1 cellular context compared by ENCODE assay signal in the genomic region with DNA sequence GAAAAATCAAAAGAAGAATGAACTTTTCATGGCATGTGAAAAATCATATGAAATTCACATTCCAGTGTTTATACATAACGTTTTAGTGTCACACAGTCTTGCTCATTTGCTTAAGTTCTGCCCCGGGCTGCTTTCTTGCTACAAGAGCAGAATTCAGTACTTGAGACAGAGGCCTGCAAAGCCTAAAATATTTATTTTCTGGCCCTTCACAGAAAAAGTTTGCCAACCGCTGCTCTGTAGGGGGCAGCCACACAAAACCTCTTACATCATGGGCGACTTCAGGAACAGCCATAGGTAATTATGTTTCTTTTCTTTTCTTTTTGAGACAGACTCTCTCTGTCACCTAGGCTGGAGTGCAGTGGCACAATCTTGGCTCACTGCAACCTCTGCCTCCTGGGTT.
A peak's percentile ranks its signal among the peaks of the same experiment; 100 is the strongest.
TF ChIP-seq lines count a peak whose summit lies in the region.

No MANE protein-coding gene starts in this region.

TF ChIP-seq in K562, 482 proteins besides CTCF, POLR2A, EP300 and RAD21 (continued from another document and continues in another):
- TF ChIP-seq ZNF146 (CRISPR knock-in tag; IDR thresholded peaks at IDR 0.05; ENCODE audit: unreplicated experiment) (no peak), ZNF584 (CRISPR knock-in tag; IDR thresholded peaks at IDR 0.05; ENCODE audit: low read depth) (no peak), MTA2 (IDR thresholded peaks at IDR 0.05; ENCODE audit: low read depth) (no peak), ZNF121 (CRISPR knock-in tag; conservative IDR thresholded peaks at IDR 0.05) (no peak), NRF1 (conservative IDR thresholded peaks at IDR 0.05 in 1 of 2, IDR thresholded peaks at IDR 0.05 in 1 of 2) (no peak), KAT2B (IDR thresholded peaks at IDR 0.05; ENCODE audit: low read depth, low read length) (no peak), NUFIP1 (IDR thresholded peaks at IDR 0.05; ENCODE audit: partially characterized antibody) (no peak), SIN3B (IDR thresholded peaks at IDR 0.05; ENCODE audit: low read depth) (no peak), SRF (CRISPR knock-in tag; IDR thresholded peaks at IDR 0.05) (no peak), ZNF212 (CRISPR knock-in tag; IDR thresholded peaks at IDR 0.05) (no peak), CEBPG (CRISPR knock-in tag; IDR thresholded peaks at IDR 0.05) (no peak), CEBPG (tag; conservative IDR thresholded peaks at IDR 0.05 in 1 of 2, IDR thresholded peaks at IDR 0.05 in 1 of 2) (peak in 1 of 2 experiments; percentile 36; a peak in 1 of 4 replicates), U2AF1 (optimal IDR thresholded peaks at IDR 0.05; ENCODE audit: low read depth, low read length) (no peak), XRCC4 (IDR thresholded peaks at IDR 0.05; ENCODE audit: extremely low read depth, insufficient read depth, insufficient read length) (no peak), BRF1 (IDR thresholded peaks at IDR 0.05; ENCODE audit: borderline replicate concordance, extremely low read depth, insufficient read length) (no peak), NCOR1 (IDR thresholded peaks at IDR 0.05) (no peak), ATF1 (CRISPR knock-in tag; IDR thresholded peaks at IDR 0.05) (no peak), ATF1 (tag; IDR thresholded peaks at IDR 0.05) (no peak), RUNX1 (IDR thresholded peaks at IDR 0.05; ENCODE audit: low read depth) (no peak), MCM5 (IDR thresholded peaks at IDR 0.05; ENCODE audit: low read depth) (no peak), ESRRA (IDR thresholded peaks at IDR 0.05; ENCODE audit: borderline replicate concordance, low read depth) (no peak), NFIX (CRISPR knock-in tag; IDR thresholded peaks at IDR 0.05; ENCODE audit: low read depth) (no peak), KAT8 (IDR thresholded peaks at IDR 0.05; ENCODE audit: low read depth) (no peak), ZC3H11A (IDR thresholded peaks at IDR 0.05; ENCODE audit: low read depth, low read length) (no peak), CHD2 (IDR thresholded peaks at IDR 0.05; ENCODE audit: low read depth, low read length) (no peak), ZFP1 (CRISPR knock-in tag; IDR thresholded peaks at IDR 0.05) (no peak), SNIP1 (IDR thresholded peaks at IDR 0.05; ENCODE audit: low read depth) (no peak), RBM25 (IDR thresholded peaks at IDR 0.05; ENCODE audit: low read depth, low read length, severe bottlenecking) (no peak), CEBPB (tag; IDR thresholded peaks at IDR 0.05) (peak; percentile 40; the same call in 1 of the 2 replicates), EHMT2 (IDR thresholded peaks at IDR 0.05) (peak; percentile 38; the same call in 1 of the 2 replicates), NEUROD1 (IDR thresholded peaks at IDR 0.05; ENCODE audit: borderline replicate concordance, low read depth, low read length, partially characterized antibody) (no peak), TAF1 (IDR thresholded peaks at IDR 0.05; ENCODE audit: control insufficient read depth, extremely low read depth, insufficient read depth, low read length, severe bottlenecking) (peak; percentile 12), NR2C1 (IDR thresholded peaks at IDR 0.05) (no peak), NR2C1 (tag; IDR thresholded peaks at IDR 0.05) (no peak), NFE2 (IDR thresholded peaks at IDR 0.05; ENCODE audit: low read depth) (no peak), ERF (CRISPR knock-in tag; IDR thresholded peaks at IDR 0.05) (no peak), HCFC1 (IDR thresholded peaks at IDR 0.05; ENCODE audit: low read depth, low read length) (no peak)
- TF ChIP-seq, protein P1, sequence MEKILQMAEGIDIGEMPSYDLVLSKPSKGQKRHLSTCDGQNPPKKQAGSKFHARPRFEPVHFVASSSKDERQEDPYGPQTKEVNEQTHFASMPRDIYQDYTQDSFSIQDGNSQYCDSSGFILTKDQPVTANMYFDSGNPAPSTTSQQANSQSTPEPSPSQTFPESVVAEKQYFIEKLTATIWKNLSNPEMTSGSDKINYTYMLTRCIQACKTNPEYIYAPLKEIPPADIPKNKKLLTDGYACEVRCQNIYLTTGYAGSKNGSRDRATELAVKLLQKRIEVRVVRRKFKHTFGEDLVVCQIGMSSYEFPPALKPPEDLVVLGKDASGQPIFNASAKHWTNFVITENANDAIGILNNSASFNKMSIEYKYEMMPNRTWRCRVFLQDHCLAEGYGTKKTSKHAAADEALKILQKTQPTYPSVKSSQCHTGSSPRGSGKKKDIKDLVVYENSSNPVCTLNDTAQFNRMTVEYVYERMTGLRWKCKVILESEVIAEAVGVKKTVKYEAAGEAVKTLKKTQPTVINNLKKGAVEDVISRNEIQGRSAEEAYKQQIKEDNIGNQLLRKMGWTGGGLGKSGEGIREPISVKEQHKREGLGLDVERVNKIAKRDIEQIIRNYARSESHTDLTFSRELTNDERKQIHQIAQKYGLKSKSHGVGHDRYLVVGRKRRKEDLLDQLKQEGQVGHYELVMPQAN (IDR thresholded peaks at IDR 0.05; ENCODE audit: borderline replicate concordance): no peak
- TF ChIP-seq, protein P2, sequence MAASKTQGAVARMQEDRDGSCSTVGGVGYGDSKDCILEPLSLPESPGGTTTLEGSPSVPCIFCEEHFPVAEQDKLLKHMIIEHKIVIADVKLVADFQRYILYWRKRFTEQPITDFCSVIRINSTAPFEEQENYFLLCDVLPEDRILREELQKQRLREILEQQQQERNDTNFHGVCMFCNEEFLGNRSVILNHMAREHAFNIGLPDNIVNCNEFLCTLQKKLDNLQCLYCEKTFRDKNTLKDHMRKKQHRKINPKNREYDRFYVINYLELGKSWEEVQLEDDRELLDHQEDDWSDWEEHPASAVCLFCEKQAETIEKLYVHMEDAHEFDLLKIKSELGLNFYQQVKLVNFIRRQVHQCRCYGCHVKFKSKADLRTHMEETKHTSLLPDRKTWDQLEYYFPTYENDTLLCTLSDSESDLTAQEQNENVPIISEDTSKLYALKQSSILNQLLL (CRISPR knock-in tag; IDR thresholded peaks at IDR 0.05; ENCODE audit: borderline replicate concordance): no peak
- TF ChIP-seq, protein P3, sequence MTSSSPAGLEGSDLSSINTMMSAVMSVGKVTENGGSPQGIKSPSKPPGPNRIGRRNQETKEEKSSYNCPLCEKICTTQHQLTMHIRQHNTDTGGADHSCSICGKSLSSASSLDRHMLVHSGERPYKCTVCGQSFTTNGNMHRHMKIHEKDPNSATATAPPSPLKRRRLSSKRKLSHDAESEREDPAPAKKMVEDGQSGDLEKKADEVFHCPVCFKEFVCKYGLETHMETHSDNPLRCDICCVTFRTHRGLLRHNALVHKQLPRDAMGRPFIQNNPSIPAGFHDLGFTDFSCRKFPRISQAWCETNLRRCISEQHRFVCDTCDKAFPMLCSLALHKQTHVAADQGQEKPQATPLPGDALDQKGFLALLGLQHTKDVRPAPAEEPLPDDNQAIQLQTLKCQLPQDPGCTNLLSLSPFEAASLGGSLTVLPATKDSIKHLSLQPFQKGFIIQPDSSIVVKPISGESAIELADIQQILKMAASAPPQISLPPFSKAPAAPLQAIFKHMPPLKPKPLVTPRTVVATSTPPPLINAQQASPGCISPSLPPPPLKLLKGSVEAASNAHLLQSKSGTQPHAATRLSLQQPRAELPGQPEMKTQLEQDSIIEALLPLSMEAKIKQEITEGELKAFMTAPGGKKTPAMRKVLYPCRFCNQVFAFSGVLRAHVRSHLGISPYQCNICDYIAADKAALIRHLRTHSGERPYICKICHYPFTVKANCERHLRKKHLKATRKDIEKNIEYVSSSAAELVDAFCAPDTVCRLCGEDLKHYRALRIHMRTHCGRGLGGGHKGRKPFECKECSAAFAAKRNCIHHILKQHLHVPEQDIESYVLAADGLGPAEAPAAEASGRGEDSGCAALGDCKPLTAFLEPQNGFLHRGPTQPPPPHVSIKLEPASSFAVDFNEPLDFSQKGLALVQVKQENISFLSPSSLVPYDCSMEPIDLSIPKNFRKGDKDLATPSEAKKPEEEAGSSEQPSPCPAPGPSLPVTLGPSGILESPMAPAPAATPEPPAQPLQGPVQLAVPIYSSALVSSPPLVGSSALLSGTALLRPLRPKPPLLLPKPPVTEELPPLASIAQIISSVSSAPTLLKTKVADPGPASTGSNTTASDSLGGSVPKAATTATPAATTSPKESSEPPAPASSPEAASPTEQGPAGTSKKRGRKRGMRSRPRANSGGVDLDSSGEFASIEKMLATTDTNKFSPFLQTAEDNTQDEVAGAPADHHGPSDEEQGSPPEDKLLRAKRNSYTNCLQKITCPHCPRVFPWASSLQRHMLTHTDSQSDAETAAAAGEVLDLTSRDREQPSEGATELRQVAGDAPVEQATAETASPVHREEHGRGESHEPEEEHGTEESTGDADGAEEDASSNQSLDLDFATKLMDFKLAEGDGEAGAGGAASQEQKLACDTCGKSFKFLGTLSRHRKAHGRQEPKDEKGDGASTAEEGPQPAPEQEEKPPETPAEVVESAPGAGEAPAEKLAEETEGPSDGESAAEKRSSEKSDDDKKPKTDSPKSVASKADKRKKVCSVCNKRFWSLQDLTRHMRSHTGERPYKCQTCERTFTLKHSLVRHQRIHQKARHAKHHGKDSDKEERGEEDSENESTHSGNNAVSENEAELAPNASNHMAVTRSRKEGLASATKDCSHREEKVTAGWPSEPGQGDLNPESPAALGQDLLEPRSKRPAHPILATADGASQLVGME (CRISPR knock-in tag; IDR thresholded peaks at IDR 0.05): no peak
- TF ChIP-seq, protein P4, sequence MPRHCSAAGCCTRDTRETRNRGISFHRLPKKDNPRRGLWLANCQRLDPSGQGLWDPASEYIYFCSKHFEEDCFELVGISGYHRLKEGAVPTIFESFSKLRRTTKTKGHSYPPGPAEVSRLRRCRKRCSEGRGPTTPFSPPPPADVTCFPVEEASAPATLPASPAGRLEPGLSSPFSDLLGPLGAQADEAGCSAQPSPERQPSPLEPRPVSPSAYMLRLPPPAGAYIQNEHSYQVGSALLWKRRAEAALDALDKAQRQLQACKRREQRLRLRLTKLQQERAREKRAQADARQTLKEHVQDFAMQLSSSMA (CRISPR knock-in tag; IDR thresholded peaks at IDR 0.05): no peak
- TF ChIP-seq, protein P5, sequence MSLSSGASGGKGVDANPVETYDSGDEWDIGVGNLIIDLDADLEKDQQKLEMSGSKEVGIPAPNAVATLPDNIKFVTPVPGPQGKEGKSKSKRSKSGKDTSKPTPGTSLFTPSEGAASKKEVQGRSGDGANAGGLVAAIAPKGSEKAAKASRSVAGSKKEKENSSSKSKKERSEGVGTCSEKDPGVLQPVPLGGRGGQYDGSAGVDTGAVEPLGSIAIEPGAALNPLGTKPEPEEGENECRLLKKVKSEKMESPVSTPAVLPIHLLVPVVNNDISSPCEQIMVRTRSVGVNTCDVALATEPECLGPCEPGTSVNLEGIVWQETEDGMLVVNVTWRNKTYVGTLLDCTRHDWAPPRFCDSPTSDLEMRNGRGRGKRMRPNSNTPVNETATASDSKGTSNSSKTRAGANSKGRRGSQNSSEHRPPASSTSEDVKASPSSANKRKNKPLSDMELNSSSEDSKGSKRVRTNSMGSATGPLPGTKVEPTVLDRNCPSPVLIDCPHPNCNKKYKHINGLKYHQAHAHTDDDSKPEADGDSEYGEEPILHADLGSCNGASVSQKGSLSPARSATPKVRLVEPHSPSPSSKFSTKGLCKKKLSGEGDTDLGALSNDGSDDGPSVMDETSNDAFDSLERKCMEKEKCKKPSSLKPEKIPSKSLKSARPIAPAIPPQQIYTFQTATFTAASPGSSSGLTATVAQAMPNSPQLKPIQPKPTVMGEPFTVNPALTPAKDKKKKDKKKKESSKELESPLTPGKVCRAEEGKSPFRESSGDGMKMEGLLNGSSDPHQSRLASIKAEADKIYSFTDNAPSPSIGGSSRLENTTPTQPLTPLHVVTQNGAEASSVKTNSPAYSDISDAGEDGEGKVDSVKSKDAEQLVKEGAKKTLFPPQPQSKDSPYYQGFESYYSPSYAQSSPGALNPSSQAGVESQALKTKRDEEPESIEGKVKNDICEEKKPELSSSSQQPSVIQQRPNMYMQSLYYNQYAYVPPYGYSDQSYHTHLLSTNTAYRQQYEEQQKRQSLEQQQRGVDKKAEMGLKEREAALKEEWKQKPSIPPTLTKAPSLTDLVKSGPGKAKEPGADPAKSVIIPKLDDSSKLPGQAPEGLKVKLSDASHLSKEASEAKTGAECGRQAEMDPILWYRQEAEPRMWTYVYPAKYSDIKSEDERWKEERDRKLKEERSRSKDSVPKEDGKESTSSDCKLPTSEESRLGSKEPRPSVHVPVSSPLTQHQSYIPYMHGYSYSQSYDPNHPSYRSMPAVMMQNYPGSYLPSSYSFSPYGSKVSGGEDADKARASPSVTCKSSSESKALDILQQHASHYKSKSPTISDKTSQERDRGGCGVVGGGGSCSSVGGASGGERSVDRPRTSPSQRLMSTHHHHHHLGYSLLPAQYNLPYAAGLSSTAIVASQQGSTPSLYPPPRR (CRISPR knock-in tag; IDR thresholded peaks at IDR 0.05; ENCODE audit: borderline replicate concordance): no peak
- TF ChIP-seq, protein P6, sequence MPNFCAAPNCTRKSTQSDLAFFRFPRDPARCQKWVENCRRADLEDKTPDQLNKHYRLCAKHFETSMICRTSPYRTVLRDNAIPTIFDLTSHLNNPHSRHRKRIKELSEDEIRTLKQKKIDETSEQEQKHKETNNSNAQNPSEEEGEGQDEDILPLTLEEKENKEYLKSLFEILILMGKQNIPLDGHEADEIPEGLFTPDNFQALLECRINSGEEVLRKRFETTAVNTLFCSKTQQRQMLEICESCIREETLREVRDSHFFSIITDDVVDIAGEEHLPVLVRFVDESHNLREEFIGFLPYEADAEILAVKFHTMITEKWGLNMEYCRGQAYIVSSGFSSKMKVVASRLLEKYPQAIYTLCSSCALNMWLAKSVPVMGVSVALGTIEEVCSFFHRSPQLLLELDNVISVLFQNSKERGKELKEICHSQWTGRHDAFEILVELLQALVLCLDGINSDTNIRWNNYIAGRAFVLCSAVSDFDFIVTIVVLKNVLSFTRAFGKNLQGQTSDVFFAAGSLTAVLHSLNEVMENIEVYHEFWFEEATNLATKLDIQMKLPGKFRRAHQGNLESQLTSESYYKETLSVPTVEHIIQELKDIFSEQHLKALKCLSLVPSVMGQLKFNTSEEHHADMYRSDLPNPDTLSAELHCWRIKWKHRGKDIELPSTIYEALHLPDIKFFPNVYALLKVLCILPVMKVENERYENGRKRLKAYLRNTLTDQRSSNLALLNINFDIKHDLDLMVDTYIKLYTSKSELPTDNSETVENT (CRISPR knock-in tag; IDR thresholded peaks at IDR 0.05): no peak
- TF ChIP-seq, protein P7, sequence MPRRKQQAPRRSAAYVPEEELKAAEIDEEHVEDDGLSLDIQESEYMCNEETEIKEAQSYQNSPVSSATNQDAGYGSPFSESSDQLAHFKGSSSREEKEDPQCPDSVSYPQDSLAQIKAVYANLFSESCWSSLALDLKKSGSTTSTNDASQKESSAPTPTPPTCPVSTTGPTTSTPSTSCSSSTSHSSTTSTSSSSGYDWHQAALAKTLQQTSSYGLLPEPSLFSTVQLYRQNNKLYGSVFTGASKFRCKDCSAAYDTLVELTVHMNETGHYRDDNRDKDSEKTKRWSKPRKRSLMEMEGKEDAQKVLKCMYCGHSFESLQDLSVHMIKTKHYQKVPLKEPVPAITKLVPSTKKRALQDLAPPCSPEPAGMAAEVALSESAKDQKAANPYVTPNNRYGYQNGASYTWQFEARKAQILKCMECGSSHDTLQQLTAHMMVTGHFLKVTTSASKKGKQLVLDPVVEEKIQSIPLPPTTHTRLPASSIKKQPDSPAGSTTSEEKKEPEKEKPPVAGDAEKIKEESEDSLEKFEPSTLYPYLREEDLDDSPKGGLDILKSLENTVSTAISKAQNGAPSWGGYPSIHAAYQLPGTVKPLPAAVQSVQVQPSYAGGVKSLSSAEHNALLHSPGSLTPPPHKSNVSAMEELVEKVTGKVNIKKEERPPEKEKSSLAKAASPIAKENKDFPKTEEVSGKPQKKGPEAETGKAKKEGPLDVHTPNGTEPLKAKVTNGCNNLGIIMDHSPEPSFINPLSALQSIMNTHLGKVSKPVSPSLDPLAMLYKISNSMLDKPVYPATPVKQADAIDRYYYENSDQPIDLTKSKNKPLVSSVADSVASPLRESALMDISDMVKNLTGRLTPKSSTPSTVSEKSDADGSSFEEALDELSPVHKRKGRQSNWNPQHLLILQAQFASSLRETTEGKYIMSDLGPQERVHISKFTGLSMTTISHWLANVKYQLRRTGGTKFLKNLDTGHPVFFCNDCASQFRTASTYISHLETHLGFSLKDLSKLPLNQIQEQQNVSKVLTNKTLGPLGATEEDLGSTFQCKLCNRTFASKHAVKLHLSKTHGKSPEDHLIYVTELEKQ (CRISPR knock-in tag; IDR thresholded peaks at IDR 0.05): no peak
